ENCODE assay signal across 1 cellular context in genomic region chr3:113270786-113271185, GRCh38.
TF ChIP-seq lines count a peak whose summit lies in the region.

No MANE protein-coding gene starts in this region.

TF ChIP-seq in H1, 55 proteins besides CTCF, POLR2A, EP300 and RAD21 (continued from another document):
- TF ChIP-seq YY1 (IDR thresholded peaks at IDR 0.05; ENCODE audit: low read depth, low read length) (no peak), JUN (IDR thresholded peaks at IDR 0.05; ENCODE audit: low read depth, low read length) (no peak), BCL11A (IDR thresholded peaks at IDR 0.05; ENCODE audit: low read depth in 2 of 2, low read length in 2 of 2) (no peak), RBBP5 (IDR thresholded peaks at IDR 0.05; ENCODE audit: borderline replicate concordance, low read depth, low read length) (no peak), KDM4A (IDR thresholded peaks at IDR 0.05; ENCODE audit: low read depth, low read length, severe bottlenecking) (no peak), EZH2 (IDR thresholded peaks at IDR 0.05; ENCODE audit: low read depth, low read length, severe bottlenecking) (no peak)
